ENCODE assay signal across 2 cellular contexts in the genomic region with DNA sequence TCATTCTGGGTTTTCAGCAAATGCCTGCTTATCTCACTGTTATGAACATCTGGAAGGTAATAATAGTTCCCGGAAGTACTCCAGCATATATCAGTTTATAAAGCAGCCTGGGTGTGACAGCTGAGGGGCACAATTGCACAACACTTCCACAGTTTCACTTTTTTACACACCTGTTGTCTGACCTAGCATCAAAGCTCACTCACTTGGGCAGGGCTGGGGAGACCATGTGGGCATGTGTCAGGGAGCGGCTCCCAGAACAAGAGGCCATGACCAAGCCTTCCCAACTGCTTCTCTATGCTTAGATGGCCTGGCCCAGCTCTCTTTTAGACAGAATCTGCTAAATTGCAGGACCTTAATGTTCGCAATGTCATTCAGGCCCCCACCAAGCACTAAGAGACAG.
TF ChIP-seq lines count a peak whose summit lies in the region.

No MANE protein-coding gene starts in this region.

TF ChIP-seq in GM23338, 12 proteins besides CTCF, POLR2A, EP300 and RAD21:
- no peak for TF ChIP-seq EZH2 (IDR thresholded peaks at IDR 0.05; ENCODE audit: low read depth, unreplicated experiment)
- TF ChIP-seq, protein P1, sequence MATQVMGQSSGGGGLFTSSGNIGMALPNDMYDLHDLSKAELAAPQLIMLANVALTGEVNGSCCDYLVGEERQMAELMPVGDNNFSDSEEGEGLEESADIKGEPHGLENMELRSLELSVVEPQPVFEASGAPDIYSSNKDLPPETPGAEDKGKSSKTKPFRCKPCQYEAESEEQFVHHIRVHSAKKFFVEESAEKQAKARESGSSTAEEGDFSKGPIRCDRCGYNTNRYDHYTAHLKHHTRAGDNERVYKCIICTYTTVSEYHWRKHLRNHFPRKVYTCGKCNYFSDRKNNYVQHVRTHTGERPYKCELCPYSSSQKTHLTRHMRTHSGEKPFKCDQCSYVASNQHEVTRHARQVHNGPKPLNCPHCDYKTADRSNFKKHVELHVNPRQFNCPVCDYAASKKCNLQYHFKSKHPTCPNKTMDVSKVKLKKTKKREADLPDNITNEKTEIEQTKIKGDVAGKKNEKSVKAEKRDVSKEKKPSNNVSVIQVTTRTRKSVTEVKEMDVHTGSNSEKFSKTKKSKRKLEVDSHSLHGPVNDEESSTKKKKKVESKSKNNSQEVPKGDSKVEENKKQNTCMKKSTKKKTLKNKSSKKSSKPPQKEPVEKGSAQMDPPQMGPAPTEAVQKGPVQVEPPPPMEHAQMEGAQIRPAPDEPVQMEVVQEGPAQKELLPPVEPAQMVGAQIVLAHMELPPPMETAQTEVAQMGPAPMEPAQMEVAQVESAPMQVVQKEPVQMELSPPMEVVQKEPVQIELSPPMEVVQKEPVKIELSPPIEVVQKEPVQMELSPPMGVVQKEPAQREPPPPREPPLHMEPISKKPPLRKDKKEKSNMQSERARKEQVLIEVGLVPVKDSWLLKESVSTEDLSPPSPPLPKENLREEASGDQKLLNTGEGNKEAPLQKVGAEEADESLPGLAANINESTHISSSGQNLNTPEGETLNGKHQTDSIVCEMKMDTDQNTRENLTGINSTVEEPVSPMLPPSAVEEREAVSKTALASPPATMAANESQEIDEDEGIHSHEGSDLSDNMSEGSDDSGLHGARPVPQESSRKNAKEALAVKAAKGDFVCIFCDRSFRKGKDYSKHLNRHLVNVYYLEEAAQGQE (IDR thresholded peaks at IDR 0.05; ENCODE audit: unreplicated experiment) = no peak
- TF ChIP-seq, protein P2, sequence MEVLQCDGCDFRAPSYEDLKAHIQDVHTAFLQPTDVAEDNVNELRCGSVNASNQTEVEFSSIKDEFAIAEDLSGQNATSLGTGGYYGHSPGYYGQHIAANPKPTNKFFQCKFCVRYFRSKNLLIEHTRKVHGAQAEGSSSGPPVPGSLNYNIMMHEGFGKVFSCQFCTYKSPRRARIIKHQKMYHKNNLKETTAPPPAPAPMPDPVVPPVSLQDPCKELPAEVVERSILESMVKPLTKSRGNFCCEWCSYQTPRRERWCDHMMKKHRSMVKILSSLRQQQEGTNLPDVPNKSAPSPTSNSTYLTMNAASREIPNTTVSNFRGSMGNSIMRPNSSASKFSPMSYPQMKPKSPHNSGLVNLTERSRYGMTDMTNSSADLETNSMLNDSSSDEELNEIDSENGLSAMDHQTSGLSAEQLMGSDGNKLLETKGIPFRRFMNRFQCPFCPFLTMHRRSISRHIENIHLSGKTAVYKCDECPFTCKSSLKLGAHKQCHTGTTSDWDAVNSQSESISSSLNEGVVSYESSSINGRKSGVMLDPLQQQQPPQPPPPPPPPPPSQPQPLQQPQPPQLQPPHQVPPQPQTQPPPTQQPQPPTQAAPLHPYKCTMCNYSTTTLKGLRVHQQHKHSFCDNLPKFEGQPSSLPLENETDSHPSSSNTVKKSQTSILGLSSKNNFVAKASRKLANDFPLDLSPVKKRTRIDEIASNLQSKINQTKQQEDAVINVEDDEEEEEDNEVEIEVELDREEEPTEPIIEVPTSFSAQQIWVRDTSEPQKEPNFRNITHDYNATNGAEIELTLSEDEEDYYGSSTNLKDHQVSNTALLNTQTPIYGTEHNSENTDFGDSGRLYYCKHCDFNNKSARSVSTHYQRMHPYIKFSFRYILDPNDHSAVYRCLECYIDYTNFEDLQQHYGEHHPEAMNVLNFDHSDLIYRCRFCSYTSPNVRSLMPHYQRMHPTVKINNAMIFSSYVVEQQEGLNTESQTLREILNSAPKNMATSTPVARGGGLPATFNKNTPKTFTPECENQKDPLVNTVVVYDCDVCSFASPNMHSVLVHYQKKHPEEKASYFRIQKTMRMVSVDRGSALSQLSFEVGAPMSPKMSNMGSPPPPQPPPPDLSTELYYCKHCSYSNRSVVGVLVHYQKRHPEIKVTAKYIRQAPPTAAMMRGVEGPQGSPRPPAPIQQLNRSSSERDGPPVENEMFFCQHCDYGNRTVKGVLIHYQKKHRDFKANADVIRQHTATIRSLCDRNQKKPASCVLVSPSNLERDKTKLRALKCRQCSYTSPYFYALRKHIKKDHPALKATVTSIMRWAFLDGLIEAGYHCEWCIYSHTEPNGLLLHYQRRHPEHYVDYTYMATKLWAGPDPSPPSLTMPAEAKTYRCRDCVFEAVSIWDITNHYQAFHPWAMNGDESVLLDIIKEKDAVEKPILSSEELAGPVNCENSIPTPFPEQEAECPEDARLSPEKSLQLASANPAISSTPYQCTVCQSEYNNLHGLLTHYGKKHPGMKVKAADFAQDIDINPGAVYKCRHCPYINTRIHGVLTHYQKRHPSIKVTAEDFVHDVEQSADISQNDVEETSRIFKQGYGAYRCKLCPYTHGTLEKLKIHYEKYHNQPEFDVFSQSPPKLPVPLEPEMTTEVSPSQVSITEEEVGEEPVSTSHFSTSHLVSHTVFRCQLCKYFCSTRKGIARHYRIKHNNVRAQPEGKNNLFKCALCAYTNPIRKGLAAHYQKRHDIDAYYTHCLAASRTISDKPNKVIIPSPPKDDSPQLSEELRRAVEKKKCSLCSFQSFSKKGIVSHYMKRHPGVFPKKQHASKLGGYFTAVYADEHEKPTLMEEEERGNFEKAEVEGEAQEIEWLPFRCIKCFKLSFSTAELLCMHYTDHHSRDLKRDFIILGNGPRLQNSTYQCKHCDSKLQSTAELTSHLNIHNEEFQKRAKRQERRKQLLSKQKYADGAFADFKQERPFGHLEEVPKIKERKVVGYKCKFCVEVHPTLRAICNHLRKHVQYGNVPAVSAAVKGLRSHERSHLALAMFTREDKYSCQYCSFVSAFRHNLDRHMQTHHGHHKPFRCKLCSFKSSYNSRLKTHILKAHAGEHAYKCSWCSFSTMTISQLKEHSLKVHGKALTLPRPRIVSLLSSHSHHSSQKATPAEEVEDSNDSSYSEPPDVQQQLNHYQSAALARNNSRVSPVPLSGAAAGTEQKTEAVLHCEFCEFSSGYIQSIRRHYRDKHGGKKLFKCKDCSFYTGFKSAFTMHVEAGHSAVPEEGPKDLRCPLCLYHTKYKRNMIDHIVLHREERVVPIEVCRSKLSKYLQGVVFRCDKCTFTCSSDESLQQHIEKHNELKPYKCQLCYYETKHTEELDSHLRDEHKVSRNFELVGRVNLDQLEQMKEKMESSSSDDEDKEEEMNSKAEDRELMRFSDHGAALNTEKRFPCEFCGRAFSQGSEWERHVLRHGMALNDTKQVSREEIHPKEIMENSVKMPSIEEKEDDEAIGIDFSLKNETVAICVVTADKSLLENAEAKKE (CRISPR knock-in tag; IDR thresholded peaks at IDR 0.05) = no peak
- TF ChIP-seq POLR2AphosphoS5 (IDR thresholded peaks at IDR 0.05; ENCODE audit: low read depth) = no peak
- TF ChIP-seq STAT1 (IDR thresholded peaks at IDR 0.05; ENCODE audit: unreplicated experiment) = no peak
- no peak for TF ChIP-seq CREB1 (CRISPR knock-in tag; IDR thresholded peaks at IDR 0.05; ENCODE audit: low read depth)
- no peak for TF ChIP-seq EZH2phosphoT487 (IDR thresholded peaks at IDR 0.05; ENCODE audit: unreplicated experiment)
- TF ChIP-seq ZNF114 (CRISPR knock-in tag; IDR thresholded peaks at IDR 0.05) = no peak
- TF ChIP-seq ETS1 (IDR thresholded peaks at IDR 0.05) = no peak

TF ChIP-seq in K562, 482 proteins besides CTCF, POLR2A, EP300 and RAD21:
- TF ChIP-seq CCNT2 (IDR thresholded peaks at IDR 0.05; ENCODE audit: borderline replicate concordance, extremely low read depth, insufficient read length, low read depth, low read length) = no peak
- no peak for TF ChIP-seq NR3C1 (CRISPR knock-in tag; IDR thresholded peaks at IDR 0.05)
- 0 out of 2 replicates have a peak, but pooled peaks have one; percentile 7 for TF ChIP-seq CBFA2T3 (IDR thresholded peaks at IDR 0.05)
- no peak for TF ChIP-seq ELF1 (tag; IDR thresholded peaks at IDR 0.05)
- no peak for TF ChIP-seq MXI1 (IDR thresholded peaks at IDR 0.05; ENCODE audit: low read depth, low read length)
- TF ChIP-seq PRMT5 (CRISPR knock-in tag; IDR thresholded peaks at IDR 0.05) = no peak
- no peak for TF ChIP-seq ZKSCAN3 (CRISPR knock-in tag; IDR thresholded peaks at IDR 0.05)
- TF ChIP-seq PHTF2 (CRISPR knock-in tag; IDR thresholded peaks at IDR 0.05) = no peak
- no peak for TF ChIP-seq FOXP1 (CRISPR knock-in tag; IDR thresholded peaks at IDR 0.05)
- TF ChIP-seq TARDBP (IDR thresholded peaks at IDR 0.05) = no peak
- TF ChIP-seq CUX1 (CRISPR knock-in tag; IDR thresholded peaks at IDR 0.05) = no peak
- TF ChIP-seq POU5F1 (IDR thresholded peaks at IDR 0.05; ENCODE audit: borderline replicate concordance, low read depth, low read length, partially characterized antibody) = no peak
- 0 out of 2 replicates have a peak, but pooled peaks have one; percentile 38 for TF ChIP-seq CEBPB (tag; IDR thresholded peaks at IDR 0.05)
- TF ChIP-seq ZNF140 (CRISPR knock-in tag; IDR thresholded peaks at IDR 0.05) = no peak
- TF ChIP-seq E2F3 (CRISPR knock-in tag; IDR thresholded peaks at IDR 0.05) = no peak
- no peak for TF ChIP-seq NR1H2 (CRISPR knock-in tag; IDR thresholded peaks at IDR 0.05)
- TF ChIP-seq SMARCA4 (IDR thresholded peaks at IDR 0.05) = no peak
